ENCODE assay signal across 1 cellular context in genomic region chr4:153788419-153789276, GRCh38.
TF ChIP-seq lines count a peak whose summit lies in the region.

Gene SFRP2 (minus strand): TSS chr4:153789083. CDS start chr4:153788835, 248 bp downstream.

TF ChIP-seq in HepG2, 621 proteins besides CTCF, POLR2A, EP300 and RAD21:
- TF ChIP-seq ZNF687 (CRISPR knock-in tag; IDR thresholded peaks at IDR 0.05), result no peak
- no peak for TF ChIP-seq TFDP1 (CRISPR knock-in tag; IDR thresholded peaks at IDR 0.05; ENCODE audit: borderline replicate concordance)
- TF ChIP-seq ARNT2 (CRISPR knock-in tag; IDR thresholded peaks at IDR 0.05; ENCODE audit: low read depth), result no peak
- TF ChIP-seq HDAC1 (CRISPR knock-in tag; IDR thresholded peaks at IDR 0.05), result no peak
- no peak for TF ChIP-seq ZNF251 (CRISPR knock-in tag; IDR thresholded peaks at IDR 0.05)
TF ChIP-seq in HepG2: peak in this region for 0.
